1 cellular context compared by ENCODE assay signal in genomic region chr22:23058063-23058462, GRCh38.
TF ChIP-seq lines count a peak whose summit lies in the region.

No MANE protein-coding gene starts in this region.

TF ChIP-seq in K562, 482 proteins besides CTCF, POLR2A, EP300 and RAD21 (continued from another document):
- TF ChIP-seq U2AF1 (optimal IDR thresholded peaks at IDR 0.05; ENCODE audit: low read depth, low read length) (no peak), RBBP5 (IDR thresholded peaks at IDR 0.05; ENCODE audit: borderline replicate concordance, insufficient read depth, low read length, poor library complexity, severe bottlenecking) (no peak), HNRNPK (IDR thresholded peaks at IDR 0.05; ENCODE audit: low read depth, low read length, poor library complexity, severe bottlenecking) (no peak), KLF16 (IDR thresholded peaks at IDR 0.05) (no peak), TARDBP (IDR thresholded peaks at IDR 0.05) (no peak), E4F1 (CRISPR knock-in tag; IDR thresholded peaks at IDR 0.05; ENCODE audit: borderline replicate concordance) (no peak), KAT7 (CRISPR knock-in tag; IDR thresholded peaks at IDR 0.05; ENCODE audit: borderline replicate concordance) (no peak), FOXP1 (CRISPR knock-in tag; IDR thresholded peaks at IDR 0.05) (no peak), POLR2B (IDR thresholded peaks at IDR 0.05; ENCODE audit: low read depth, partially characterized antibody) (no peak), ETV6 (IDR thresholded peaks at IDR 0.05; ENCODE audit: borderline replicate concordance in 1 of 2, low read depth in 2 of 2, low read length in 1 of 2) (no peak), ETV6 (CRISPR knock-in tag; IDR thresholded peaks at IDR 0.05; ENCODE audit: borderline replicate concordance) (no peak), KLF6 (CRISPR knock-in tag; IDR thresholded peaks at IDR 0.05; ENCODE audit: borderline replicate concordance) (no peak), ZNF436 (CRISPR knock-in tag; IDR thresholded peaks at IDR 0.05) (no peak), HOMEZ (CRISPR knock-in tag; IDR thresholded peaks at IDR 0.05) (no peak), HNRNPLL (IDR thresholded peaks at IDR 0.05; ENCODE audit: low read depth, low read length, poor library complexity, severe bottlenecking) (no peak), ZNF644 (tag; IDR thresholded peaks at IDR 0.05; ENCODE audit: low read depth) (no peak), ZNF354B (CRISPR knock-in tag; IDR thresholded peaks at IDR 0.05) (no peak), WHSC1 (IDR thresholded peaks at IDR 0.05; ENCODE audit: low read length) (no peak), ZKSCAN3 (CRISPR knock-in tag; IDR thresholded peaks at IDR 0.05) (no peak), ZKSCAN8 (CRISPR knock-in tag; IDR thresholded peaks at IDR 0.05) (no peak), SRF (CRISPR knock-in tag; IDR thresholded peaks at IDR 0.05) (no peak), ZNF41 (CRISPR knock-in tag; conservative IDR thresholded peaks at IDR 0.05) (no peak), ZFP1 (CRISPR knock-in tag; IDR thresholded peaks at IDR 0.05) (no peak), ZFP36 (IDR thresholded peaks at IDR 0.05; ENCODE audit: low read depth, low read length, partially characterized antibody) (no peak), MYNN (IDR thresholded peaks at IDR 0.05) (no peak), MYNN (CRISPR knock-in tag; IDR thresholded peaks at IDR 0.05) (peak; percentile 41; the same call in 1 of the 2 replicates), ZNF24 (IDR thresholded peaks at IDR 0.05) (no peak), SRSF9 (IDR thresholded peaks at IDR 0.05; ENCODE audit: borderline replicate concordance, low read depth, low read length) (no peak)
- TF ChIP-seq, protein P1, sequence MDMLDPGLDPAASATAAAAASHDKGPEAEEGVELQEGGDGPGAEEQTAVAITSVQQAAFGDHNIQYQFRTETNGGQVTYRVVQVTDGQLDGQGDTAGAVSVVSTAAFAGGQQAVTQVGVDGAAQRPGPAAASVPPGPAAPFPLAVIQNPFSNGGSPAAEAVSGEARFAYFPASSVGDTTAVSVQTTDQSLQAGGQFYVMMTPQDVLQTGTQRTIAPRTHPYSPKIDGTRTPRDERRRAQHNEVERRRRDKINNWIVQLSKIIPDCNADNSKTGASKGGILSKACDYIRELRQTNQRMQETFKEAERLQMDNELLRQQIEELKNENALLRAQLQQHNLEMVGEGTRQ (CRISPR knock-in tag; IDR thresholded peaks at IDR 0.05) = 0 out of 2 replicates have a peak, but pooled peaks have one; percentile 10
- TF ChIP-seq, protein P2, sequence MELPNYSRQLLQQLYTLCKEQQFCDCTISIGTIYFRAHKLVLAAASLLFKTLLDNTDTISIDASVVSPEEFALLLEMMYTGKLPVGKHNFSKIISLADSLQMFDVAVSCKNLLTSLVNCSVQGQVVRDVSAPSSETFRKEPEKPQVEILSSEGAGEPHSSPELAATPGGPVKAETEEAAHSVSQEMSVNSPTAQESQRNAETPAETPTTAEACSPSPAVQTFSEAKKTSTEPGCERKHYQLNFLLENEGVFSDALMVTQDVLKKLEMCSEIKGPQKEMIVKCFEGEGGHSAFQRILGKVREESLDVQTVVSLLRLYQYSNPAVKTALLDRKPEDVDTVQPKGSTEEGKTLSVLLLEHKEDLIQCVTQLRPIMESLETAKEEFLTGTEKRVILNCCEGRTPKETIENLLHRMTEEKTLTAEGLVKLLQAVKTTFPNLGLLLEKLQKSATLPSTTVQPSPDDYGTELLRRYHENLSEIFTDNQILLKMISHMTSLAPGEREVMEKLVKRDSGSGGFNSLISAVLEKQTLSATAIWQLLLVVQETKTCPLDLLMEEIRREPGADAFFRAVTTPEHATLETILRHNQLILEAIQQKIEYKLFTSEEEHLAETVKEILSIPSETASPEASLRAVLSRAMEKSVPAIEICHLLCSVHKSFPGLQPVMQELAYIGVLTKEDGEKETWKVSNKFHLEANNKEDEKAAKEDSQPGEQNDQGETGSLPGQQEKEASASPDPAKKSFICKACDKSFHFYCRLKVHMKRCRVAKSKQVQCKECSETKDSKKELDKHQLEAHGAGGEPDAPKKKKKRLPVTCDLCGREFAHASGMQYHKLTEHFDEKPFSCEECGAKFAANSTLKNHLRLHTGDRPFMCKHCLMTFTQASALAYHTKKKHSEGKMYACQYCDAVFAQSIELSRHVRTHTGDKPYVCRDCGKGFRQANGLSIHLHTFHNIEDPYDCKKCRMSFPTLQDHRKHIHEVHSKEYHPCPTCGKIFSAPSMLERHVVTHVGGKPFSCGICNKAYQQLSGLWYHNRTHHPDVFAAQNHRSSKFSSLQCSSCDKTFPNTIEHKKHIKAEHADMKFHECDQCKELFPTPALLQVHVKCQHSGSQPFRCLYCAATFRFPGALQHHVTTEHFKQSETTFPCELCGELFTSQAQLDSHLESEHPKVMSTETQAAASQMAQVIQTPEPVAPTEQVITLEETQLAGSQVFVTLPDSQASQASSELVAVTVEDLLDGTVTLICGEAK (IDR thresholded peaks at IDR 0.05) = no peak
- TF ChIP-seq, protein P2 (CRISPR knock-in tag; IDR thresholded peaks at IDR 0.05) = peak; percentile 24; the same call in 1 of the 2 replicates
- TF ChIP-seq, protein P3, sequence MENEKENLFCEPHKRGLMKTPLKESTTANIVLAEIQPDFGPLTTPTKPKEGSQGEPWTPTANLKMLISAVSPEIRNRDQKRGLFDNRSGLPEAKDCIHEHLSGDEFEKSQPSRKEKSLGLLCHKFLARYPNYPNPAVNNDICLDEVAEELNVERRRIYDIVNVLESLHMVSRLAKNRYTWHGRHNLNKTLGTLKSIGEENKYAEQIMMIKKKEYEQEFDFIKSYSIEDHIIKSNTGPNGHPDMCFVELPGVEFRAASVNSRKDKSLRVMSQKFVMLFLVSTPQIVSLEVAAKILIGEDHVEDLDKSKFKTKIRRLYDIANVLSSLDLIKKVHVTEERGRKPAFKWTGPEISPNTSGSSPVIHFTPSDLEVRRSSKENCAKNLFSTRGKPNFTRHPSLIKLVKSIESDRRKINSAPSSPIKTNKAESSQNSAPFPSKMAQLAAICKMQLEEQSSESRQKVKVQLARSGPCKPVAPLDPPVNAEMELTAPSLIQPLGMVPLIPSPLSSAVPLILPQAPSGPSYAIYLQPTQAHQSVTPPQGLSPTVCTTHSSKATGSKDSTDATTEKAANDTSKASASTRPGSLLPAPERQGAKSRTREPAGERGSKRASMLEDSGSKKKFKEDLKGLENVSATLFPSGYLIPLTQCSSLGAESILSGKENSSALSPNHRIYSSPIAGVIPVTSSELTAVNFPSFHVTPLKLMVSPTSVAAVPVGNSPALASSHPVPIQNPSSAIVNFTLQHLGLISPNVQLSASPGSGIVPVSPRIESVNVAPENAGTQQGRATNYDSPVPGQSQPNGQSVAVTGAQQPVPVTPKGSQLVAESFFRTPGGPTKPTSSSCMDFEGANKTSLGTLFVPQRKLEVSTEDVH (IDR thresholded peaks at IDR 0.05; ENCODE audit: low read depth, partially characterized antibody) = no peak
- TF ChIP-seq, protein P4, sequence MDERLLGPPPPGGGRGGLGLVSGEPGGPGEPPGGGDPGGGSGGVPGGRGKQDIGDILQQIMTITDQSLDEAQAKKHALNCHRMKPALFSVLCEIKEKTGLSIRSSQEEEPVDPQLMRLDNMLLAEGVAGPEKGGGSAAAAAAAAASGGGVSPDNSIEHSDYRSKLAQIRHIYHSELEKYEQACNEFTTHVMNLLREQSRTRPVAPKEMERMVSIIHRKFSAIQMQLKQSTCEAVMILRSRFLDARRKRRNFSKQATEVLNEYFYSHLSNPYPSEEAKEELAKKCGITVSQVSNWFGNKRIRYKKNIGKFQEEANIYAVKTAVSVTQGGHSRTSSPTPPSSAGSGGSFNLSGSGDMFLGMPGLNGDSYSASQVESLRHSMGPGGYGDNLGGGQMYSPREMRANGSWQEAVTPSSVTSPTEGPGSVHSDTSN (CRISPR knock-in tag; IDR thresholded peaks at IDR 0.05; ENCODE audit: low read depth) = no peak
- TF ChIP-seq, protein P4 (tag; conservative IDR thresholded peaks at IDR 0.05; ENCODE audit: low read depth) = no peak
- TF ChIP-seq, protein P5, sequence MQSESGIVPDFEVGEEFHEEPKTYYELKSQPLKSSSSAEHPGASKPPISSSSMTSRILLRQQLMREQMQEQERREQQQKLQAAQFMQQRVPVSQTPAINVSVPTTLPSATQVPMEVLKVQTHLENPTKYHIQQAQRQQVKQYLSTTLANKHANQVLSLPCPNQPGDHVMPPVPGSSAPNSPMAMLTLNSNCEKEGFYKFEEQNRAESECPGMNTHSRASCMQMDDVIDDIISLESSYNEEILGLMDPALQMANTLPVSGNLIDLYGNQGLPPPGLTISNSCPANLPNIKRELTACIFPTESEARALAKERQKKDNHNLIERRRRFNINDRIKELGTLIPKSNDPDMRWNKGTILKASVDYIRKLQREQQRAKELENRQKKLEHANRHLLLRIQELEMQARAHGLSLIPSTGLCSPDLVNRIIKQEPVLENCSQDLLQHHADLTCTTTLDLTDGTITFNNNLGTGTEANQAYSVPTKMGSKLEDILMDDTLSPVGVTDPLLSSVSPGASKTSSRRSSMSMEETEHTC (IDR thresholded peaks at IDR 0.05) = no peak
